Comparison of ENCODE assay signal across 13 cellular contexts in the genomic region with DNA sequence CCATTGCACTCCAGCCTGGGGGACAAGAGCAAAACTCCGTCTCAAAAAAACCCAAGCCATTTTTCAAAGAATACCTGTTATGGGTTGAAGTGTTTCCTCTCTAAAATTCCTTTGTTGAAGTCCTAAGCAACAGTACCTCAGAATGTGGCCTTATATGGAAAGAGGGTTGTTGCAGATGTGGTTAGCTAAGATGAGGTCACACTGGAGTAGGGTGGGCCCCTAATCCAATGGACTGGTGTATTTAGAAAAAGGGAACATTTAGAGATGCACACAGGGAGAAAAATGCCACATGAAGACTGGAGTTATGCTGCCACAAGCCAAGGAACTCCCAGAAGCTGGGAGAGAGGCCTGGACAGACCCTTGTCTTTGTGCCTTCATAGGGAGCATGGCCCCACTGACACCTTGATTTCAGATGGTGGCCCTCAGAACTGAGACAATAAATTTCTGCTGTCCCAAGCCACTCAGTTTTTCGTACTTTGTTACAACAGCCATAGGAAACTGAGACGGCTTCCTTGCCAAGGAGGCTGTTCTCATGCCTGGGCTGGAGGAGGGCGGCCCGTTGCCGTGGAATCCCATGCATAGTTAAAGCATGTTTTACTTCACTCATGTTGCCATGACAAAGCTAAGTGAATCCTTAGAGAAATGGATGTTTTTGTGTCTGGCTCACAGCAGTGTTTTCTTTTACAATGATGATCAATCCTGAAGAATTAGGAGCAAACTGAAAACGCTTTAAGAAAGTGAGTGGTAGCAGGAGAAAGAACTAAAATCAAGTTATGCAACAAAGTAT. TPM values are rescaled to one million over a fixed set of nuclear protein-coding genes. Genes with fewer than 3 reads are reported as not detected.
DNase-seq lines count a peak whose midpoint lies in the region; ATAC-seq and TF ChIP-seq lines count a peak whose summit lies in the region.
"Had no signal": no experiment of that assay in that cellular context is flagged by ENCODE, and none has a peak within 500 bp of the region (broad histone marks: within the 10 kb centered on the region; RNA-seq: fewer than 3 reads in every experiment).

No MANE protein-coding gene starts in this region.

- ATAC-seq in T-cell (replicated peaks in 1 of 4) (no peak), left lobe of liver (no peak)

- TF ChIP-seq CTCF in AG09309 (IDR thresholded peaks at IDR 0.05; ENCODE audit: control insufficient read depth, insufficient read depth, low read depth, low read length, missing control alignments) (no peak), fibroblast of lung (conservative IDR thresholded peaks at IDR 0.05 in 1 of 2, IDR thresholded peaks at IDR 0.05 in 1 of 2; ENCODE audit: low read depth in 1 of 2, low read length in 2 of 2) (no peak), neural progenitor cell (IDR thresholded peaks at IDR 0.05) (no peak), GM10266 (IDR thresholded peaks at IDR 0.05; ENCODE audit: control insufficient read depth, insufficient read depth, low read depth, missing control alignments) (no peak)

- DNase-seq in AG09309 (ENCODE audit: low read depth) (peak; percentile 33), T-cell (no peak), fibroblast of lung (ENCODE audit: low read depth in 2 of 2) (peak; percentile 47 to 69), neural progenitor cell (ENCODE audit: low spot score) (no peak), COLO829 (ENCODE audit: low spot score) (no peak), DMS153 treated with DMSO at 0.1 percent for 48 hours (lab: John Stamatoyannopoulos, UW; ENCODE audit: unreplicated experiment) (no peak), left lobe of liver (ENCODE audit: low spot score) (no peak), GM10266 (ENCODE audit: extremely low spot score) (no peak)
- DNase-seq: activated CD8-positive, alpha-beta memory T cell treated with anti-CD3 and anti-CD28 coated beads for 24 hours; Caco-2; dermis blood vessel endothelial cell; H7; NCI-H2081 treated with DMSO at 0.1 percent for 48 hours had no signal

- no peak overlapping the region for H3K9ac ChIP-seq in fibroblast of lung (ENCODE audit: insufficient read depth, low read length)
- no peak overlapping the region for H3K9ac ChIP-seq in neural progenitor cell

- H3K36me3 ChIP-seq in fibroblast of lung (ENCODE audit: control insufficient read depth, insufficient read depth, low read length) (no peaks in the 10 kb centered on the region), neural progenitor cell (peaks cover 5% of the 10 kb centered on the region)

- CTCF ChIA-PET in T-cell (lab: Charles Lee), result no interaction called here

- H4K20me1 ChIP-seq in fibroblast of lung (ENCODE audit: control insufficient read depth, extremely low read depth, insufficient read depth, low read length) (no peaks in the 10 kb centered on the region), neural progenitor cell (ENCODE audit: low read depth) (no peaks in the 10 kb centered on the region)

- H3K9me3 Mint-ChIP-seq in T-cell (no peaks in the 10 kb centered on the region), neural progenitor cell (peaks cover 4% of the 10 kb centered on the region)

- H3K9me3 ChIP-seq in fibroblast of lung (ENCODE audit: control insufficient read depth, insufficient read depth, low read depth, low read length) (no peaks in the 10 kb centered on the region), neural progenitor cell (ENCODE audit: low read depth) (no peaks in the 10 kb centered on the region)
- H3K9me3 ChIP-seq: Caco-2 had no signal

- H3K27me3 ChIP-seq in fibroblast of lung (ENCODE audit: control insufficient read depth, insufficient read depth, low read length), result no peaks in the 10 kb centered on the region
- H3K27me3 ChIP-seq in neural progenitor cell, result no peaks in the 10 kb centered on the region

- H3K27ac Mint-ChIP-seq in T-cell (peak overlapping the region; percentile 59 to 80), neural progenitor cell (peak overlapping the region; percentile 100)

- no peak overlapping the region for H3K4me3 ChIP-seq in AG09309 (ENCODE audit: control insufficient read depth, low read depth, low read length)
- no peak overlapping the region for H3K4me3 ChIP-seq in fibroblast of lung (replicated peaks in 1 of 4; ENCODE audit: control extremely low read depth in 1 of 4, insufficient read depth in 1 of 4, low read depth in 3 of 4, low read length in 4 of 4)
- H3K4me3 ChIP-seq in neural progenitor cell, result no peak overlapping the region

- no peaks in the 10 kb centered on the region for H3K27me3 Mint-ChIP-seq in T-cell
- no peaks in the 10 kb centered on the region for H3K27me3 Mint-ChIP-seq in neural progenitor cell (ENCODE audit: insufficient read depth, low read depth)

- H3K27ac ChIP-seq in fibroblast of lung (ENCODE audit: insufficient read depth, low read length), result peak overlapping the region; percentile 71
- no peak overlapping the region for H3K27ac ChIP-seq in neural progenitor cell

- peaks cover 12% of the 10 kb centered on the region for H3K79me2 ChIP-seq in fibroblast of lung (ENCODE audit: control insufficient read depth, insufficient read depth, low read length)
- H3K79me2 ChIP-seq in neural progenitor cell (ENCODE audit: low read depth), result peaks cover under 1% of the 10 kb centered on the region

- no peak overlapping the region for H3K4me2 ChIP-seq in fibroblast of lung (ENCODE audit: extremely low read depth, insufficient read depth, low read length)
- no peak overlapping the region for H3K4me2 ChIP-seq in neural progenitor cell

- POLR2A ChIA-PET in T-cell (lab: Charles Lee), result no interaction called here

- H3K4me1 ChIP-seq in fibroblast of lung (ENCODE audit: control insufficient read depth, extremely low read depth, insufficient read depth, low read length), result peaks cover 2% of the 10 kb centered on the region
- no peaks in the 10 kb centered on the region for H3K4me1 ChIP-seq in neural progenitor cell

- H3K4me1 Mint-ChIP-seq in T-cell (peaks cover 34 to 49% (median 47%) of the 10 kb centered on the region in 3 donors), neural progenitor cell (peaks cover 23% of the 10 kb centered on the region)

- H3K4me3 Mint-ChIP-seq in T-cell, result no peak overlapping the region
- H3K4me3 Mint-ChIP-seq in neural progenitor cell, result peak overlapping the region; percentile 58

- H3K36me3 Mint-ChIP-seq in T-cell, result peaks cover 28% of the 10 kb centered on the region
- H3K36me3 Mint-ChIP-seq in neural progenitor cell, result peaks cover 21% of the 10 kb centered on the region

- H3F3A ChIP-seq in neural progenitor cell (ENCODE audit: low read depth), result no peaks in the 10 kb centered on the region

- H2AFZ ChIP-seq in fibroblast of lung (ENCODE audit: low read length) (no peak overlapping the region), neural progenitor cell (replicated peaks) (no peak overlapping the region)

RNA-seq across cellular contexts. Expression of gene TRAPPC2, which starts 16.5 kb away (rescaled TPM):
- total RNA-seq in T-cell (10 to 100 TPM; 24.8 to 32.9 (median 29.7) TPM), fibroblast of lung (13.9 and 22.0 TPM in 2 replicates), neural progenitor cell (ENCODE audit: low replicate concordance) (24.9 and 31.6 TPM in 2 replicates), left lobe of liver (5.8 TPM)
- polyA plus RNA-seq in fibroblast of lung, result 16.0 TPM in 2 replicates
- 7.8 and 9.8 TPM in 2 replicates for polyA plus RNA-seq in fibroblast of lung (2012)
- 2.8 and 11.0 TPM in 2 replicates for polyA minus RNA-seq in fibroblast of lung (ENCODE audit: low replicate concordance)

RNA-seq across cellular contexts. Expression of gene OFD1, which starts 16.7 kb away (rescaled TPM):
- 10 to 100 TPM; 78.8 to 96.8 (median 89.3) TPM for total RNA-seq in T-cell
- 11.3 and 15.5 TPM in 2 replicates for total RNA-seq in fibroblast of lung
- 7.6 and 8.2 TPM in 2 replicates for polyA plus RNA-seq in fibroblast of lung
- polyA plus RNA-seq in fibroblast of lung (2012), result 8.4 and 8.7 TPM in 2 replicates
- 4.1 and 4.5 TPM in 2 replicates for polyA minus RNA-seq in fibroblast of lung (ENCODE audit: low replicate concordance)
- total RNA-seq in neural progenitor cell (ENCODE audit: low replicate concordance), result 23.3 and 36.0 TPM in 2 replicates
- 10.1 TPM for total RNA-seq in left lobe of liver

RNA-seq across cellular contexts. Expression of gene RAB9A, which starts 29.0 kb away (rescaled TPM):
- total RNA-seq in T-cell, result 10 to 100 TPM; 12.2 to 27.3 (median 16.4) TPM
- 30.3 and 40.3 TPM in 2 replicates for total RNA-seq in fibroblast of lung
- polyA plus RNA-seq in fibroblast of lung, result 43.1 and 44.2 TPM in 2 replicates
- polyA plus RNA-seq in fibroblast of lung (2012), result 25.8 and 29.2 TPM in 2 replicates
- 1.2 and 1.9 TPM in 2 replicates for polyA minus RNA-seq in fibroblast of lung (ENCODE audit: low replicate concordance)
- total RNA-seq in neural progenitor cell (ENCODE audit: low replicate concordance), result 27.9 and 30.5 TPM in 2 replicates
- 8.5 TPM for total RNA-seq in left lobe of liver

Comparison
In these comparisons a context has a peak if more than half of its experiments do, and no peak if none do; other contexts are left out.
1. DNase-seq: peak in AG09309 (single experiment) and fibroblast of lung (2 of 2); none in T-cell (0 of 34), neural progenitor cell (single experiment), COLO829 (single experiment), DMS153 treated with DMSO at 0.1 percent for 48 hours (single experiment), left lobe of liver (single experiment) and GM10266 (single experiment).